ENCODE assay signal across 8 cellular contexts in the genomic region with DNA sequence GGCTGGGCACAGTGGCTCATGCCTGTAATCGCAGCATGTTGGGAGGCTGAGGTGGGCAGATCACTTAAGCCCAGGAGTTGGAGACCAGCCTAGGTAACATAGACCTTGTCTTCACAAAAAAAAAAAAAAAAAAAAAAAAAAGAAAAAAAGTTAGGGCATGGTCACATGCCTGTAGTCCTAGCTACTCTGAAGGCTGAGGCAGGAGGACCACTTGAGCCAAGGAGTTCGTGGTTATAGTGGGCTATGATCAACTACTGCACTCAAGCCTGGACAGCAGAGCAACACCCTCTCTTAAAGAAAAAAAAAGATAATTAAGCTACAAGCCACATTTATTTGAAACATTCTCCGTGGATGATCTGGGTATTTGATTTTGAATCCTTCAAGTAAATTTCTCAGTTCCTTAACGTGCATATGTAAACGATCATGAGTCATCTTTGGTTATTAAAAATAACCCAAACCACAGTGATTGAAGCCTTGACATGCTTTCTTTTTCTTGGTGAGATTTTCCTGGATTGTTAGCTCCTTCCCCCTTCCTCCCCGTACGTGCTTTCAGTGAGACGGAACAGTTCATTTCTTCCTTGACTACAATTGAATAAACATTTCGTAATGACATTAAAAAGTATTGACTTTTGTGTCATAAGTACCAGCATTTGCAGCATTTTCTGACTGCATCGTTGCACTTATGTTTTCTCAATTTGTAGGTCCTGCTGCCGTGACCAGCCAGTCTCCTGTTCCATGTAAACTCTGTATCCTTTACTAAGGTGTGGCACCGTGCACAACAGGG. TPM values are rescaled to one million over a fixed set of nuclear protein-coding genes. Genes with fewer than 3 reads are reported as not detected.
DNase-seq lines count a peak whose midpoint lies in the region; ATAC-seq and TF ChIP-seq lines count a peak whose summit lies in the region.

No MANE protein-coding gene starts in this region.

- TF ChIP-seq CTCF in AG09319 (IDR thresholded peaks at IDR 0.05; ENCODE audit: low read depth, low read length) (no peak), WTC11 (IDR thresholded peaks at IDR 0.05) (no peak)

- peak; percentile 46 for ATAC-seq in GM21576 (IDR thresholded peaks at IDR 0.05; ENCODE audit: unreplicated experiment)
- ATAC-seq in WTC11: no peak
- no peak for ATAC-seq in HG02763 (IDR thresholded peaks at IDR 0.05; ENCODE audit: unreplicated experiment)

- DNase-seq in AG09319 (ENCODE audit: extremely low read depth, low read depth): peak; percentile 87
- no peak for DNase-seq in WTC11 (ENCODE audit: low spot score)
- no peak for DNase-seq in immature natural killer cell
- no peak for DNase-seq in Kasumi-1 (lab: John Stamatoyannopoulos, UW)
- no peak for DNase-seq in retina
- no peak for DNase-seq in HUDEP-2 (lab: John Stamatoyannopoulos, UW; ENCODE audit: unreplicated experiment in 76 of 76)

- H3K27ac Mint-ChIP-seq in WTC11 (peak overlapping the region; percentile 2; the same call in 1 of the 2 replicates), immature natural killer cell (peak overlapping the region; percentile 1 to 79 (median 58))

- peaks cover 56% of the 10 kb centered on the region for H3K36me3 Mint-ChIP-seq in WTC11
- H3K36me3 Mint-ChIP-seq in immature natural killer cell: peaks cover 15 to 62% (median 33%) of the 10 kb centered on the region in 3 donors

- no peak overlapping the region for H3K4me3 Mint-ChIP-seq in WTC11
- H3K4me3 Mint-ChIP-seq in immature natural killer cell: no peak overlapping the region

- CTCF ChIA-PET in WTC11 (lab: Charles Lee): interaction anchor here (2.0 kb wide), 1 partner anchor 25 kb away, joined by 8 read pairs; no protein-coding TSS in a partner anchor

- H3K9me3 Mint-ChIP-seq in WTC11: no peaks in the 10 kb centered on the region
- no peaks in the 10 kb centered on the region for H3K9me3 Mint-ChIP-seq in immature natural killer cell

- POLR2A ChIA-PET in WTC11 (lab: Charles Lee): no interaction called here

- H3K4me1 Mint-ChIP-seq in WTC11 (no peaks in the 10 kb centered on the region), immature natural killer cell (no peaks in the 10 kb centered on the region)

- H3K27me3 Mint-ChIP-seq in WTC11 (ENCODE audit: low read depth) (no peaks in the 10 kb centered on the region), immature natural killer cell (ENCODE audit: low read depth in 3 of 3) (peaks cover 1 to 16% (median 3%) of the 10 kb centered on the region in 3 donors)

TF ChIP-seq in WTC11, 78 proteins besides CTCF, POLR2A, EP300 and RAD21:
- TF ChIP-seq, protein P1, sequence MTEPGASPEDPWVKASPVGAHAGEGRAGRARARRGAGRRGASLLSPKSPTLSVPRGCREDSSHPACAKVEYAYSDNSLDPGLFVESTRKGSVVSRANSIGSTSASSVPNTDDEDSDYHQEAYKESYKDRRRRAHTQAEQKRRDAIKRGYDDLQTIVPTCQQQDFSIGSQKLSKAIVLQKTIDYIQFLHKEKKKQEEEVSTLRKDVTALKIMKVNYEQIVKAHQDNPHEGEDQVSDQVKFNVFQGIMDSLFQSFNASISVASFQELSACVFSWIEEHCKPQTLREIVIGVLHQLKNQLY (CRISPR knock-in tag; IDR thresholded peaks at IDR 0.05): no peak
- TF ChIP-seq, protein P2, sequence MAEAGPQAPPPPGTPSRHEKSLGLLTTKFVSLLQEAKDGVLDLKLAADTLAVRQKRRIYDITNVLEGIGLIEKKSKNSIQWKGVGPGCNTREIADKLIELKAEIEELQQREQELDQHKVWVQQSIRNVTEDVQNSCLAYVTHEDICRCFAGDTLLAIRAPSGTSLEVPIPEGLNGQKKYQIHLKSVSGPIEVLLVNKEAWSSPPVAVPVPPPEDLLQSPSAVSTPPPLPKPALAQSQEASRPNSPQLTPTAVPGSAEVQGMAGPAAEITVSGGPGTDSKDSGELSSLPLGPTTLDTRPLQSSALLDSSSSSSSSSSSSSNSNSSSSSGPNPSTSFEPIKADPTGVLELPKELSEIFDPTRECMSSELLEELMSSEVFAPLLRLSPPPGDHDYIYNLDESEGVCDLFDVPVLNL (CRISPR knock-in tag; IDR thresholded peaks at IDR 0.05; ENCODE audit: borderline replicate concordance, low read depth): no peak

RNA-seq across cellular contexts. Expression of a gene that starts 20.3 kb away (rescaled TPM):
- 15.6 to 17.1 TPM (median 17.0 TPM) in 3 replicates for total RNA-seq in WTC11 (2021)
- polyA plus RNA-seq in immature natural killer cell: 10 to 100 TPM; 33.4 to 67.1 (median 39.0) TPM
